ENCODE assay signal across 13 cellular contexts in the genomic region with DNA sequence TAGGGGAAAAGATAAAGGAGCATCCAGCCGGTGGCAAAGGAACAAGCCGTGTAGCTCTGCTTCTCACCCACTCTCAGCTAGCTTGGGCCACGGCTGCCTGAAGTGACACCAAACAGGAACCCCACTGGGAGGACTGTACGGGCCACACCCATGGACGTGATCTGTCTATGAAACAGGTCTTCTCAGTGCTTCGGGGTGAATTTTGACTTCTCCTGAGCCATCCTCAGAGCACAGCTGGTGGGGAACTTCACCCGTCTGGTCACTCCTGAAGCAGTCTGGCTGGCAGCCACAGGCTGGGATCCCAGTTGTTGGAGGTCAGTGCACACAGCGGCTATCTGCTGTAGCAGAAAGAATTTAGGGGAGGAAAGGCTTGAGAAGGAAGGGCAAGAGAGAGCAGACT.
DNase-seq lines count a peak whose midpoint lies in the region; ATAC-seq, FAIRE-seq and TF ChIP-seq lines count a peak whose summit lies in the region.
"Had no signal": no experiment of that assay in that cellular context is flagged by ENCODE, and none has a peak within 500 bp of the region (broad histone marks: within the 10 kb centered on the region; RNA-seq: fewer than 3 reads in every experiment).

No MANE protein-coding gene starts in this region.

- peaks cover 0 to 3% (median 0%) of the 10 kb centered on the region in 11 donors for H3K9me3 ChIP-seq in heart right ventricle
- no peaks in the 10 kb centered on the region for H3K9me3 ChIP-seq in GM23248 (ENCODE audit: low read depth)
- H3K9me3 ChIP-seq: Caco-2 had no signal

- peaks cover 0 to 10% (median 0%) of the 10 kb centered on the region in 9 donors for H3K36me3 ChIP-seq in heart right ventricle
- H3K36me3 ChIP-seq in GM23248 (ENCODE audit: low read depth), result no peaks in the 10 kb centered on the region

- H3K9me2 ChIP-seq in GM23248 (ENCODE audit: insufficient read depth), result no peaks in the 10 kb centered on the region

- DNase-seq in DMS 273 (lab: John Stamatoyannopoulos, UW; ENCODE audit: unreplicated experiment) (peak; percentile 25), DMS 273 treated with DMSO at 0.1 percent for 48 hours (lab: John Stamatoyannopoulos, UW) (no peak), NCI-H69 (lab: John Stamatoyannopoulos, UW) (peak; percentile 70), heart right ventricle (peak; percentile 36 to 41), sciatic nerve (ENCODE audit: low spot score) (no peak), GM23248 (no peak), RCC 7860 (ENCODE audit: low spot score) (no peak)
- DNase-seq: activated gamma-delta T cell; Caco-2; NCI-H1092; NK-92 treated with Interleukin-12 subunit alpha and Interleukin-12 subunit beta, amount 100 ng/mL, for 24 hours had no signal

- FAIRE-seq in RCC 7860 (lab: Jason Lieb, UNC), result no peak

- H3K27ac ChIP-seq in heart right ventricle, result peak overlapping the region in 5 of 10 donors; percentile 85 to 93 (median 88)
- H3K27ac ChIP-seq in GM23248, result no peak overlapping the region
- H3K27ac ChIP-seq: 22Rv1 had no signal

- ATAC-seq in heart right ventricle (peak in 5 of 8 donors; percentile 12 to 34 (median 18)), sciatic nerve (peak; percentile 8)
- ATAC-seq in activated CD4-positive, CD25-positive, alpha-beta regulatory T cell treated with anti-CD3 and anti-CD28 coated beads, Interleukin-2, amount 50 U/mL, for 24 hours, result no peak

- no peaks in the 10 kb centered on the region for H3K27me3 ChIP-seq in heart right ventricle
- peaks cover 6% of the 10 kb centered on the region for H3K27me3 ChIP-seq in GM23248 (replicated peaks; ENCODE audit: insufficient read depth)

- no peak for TF ChIP-seq CTCF in heart right ventricle (IDR thresholded peaks at IDR 0.05)

- H3K4me3 ChIP-seq in heart right ventricle (no peak overlapping the region), GM23248 (no peak overlapping the region)

- no peak overlapping the region for H3K9ac ChIP-seq in GM23248

- H3F3A ChIP-seq in GM23248 (ENCODE audit: insufficient read depth), result no peaks in the 10 kb centered on the region

- H3K4me1 ChIP-seq in heart right ventricle, result peaks cover 18 to 53% (median 38%) of the 10 kb centered on the region in 9 donors
- H3K4me1 ChIP-seq in GM23248 (ENCODE audit: insufficient read depth), result peaks cover 4% of the 10 kb centered on the region
- H3K4me1 ChIP-seq: Caco-2 had no signal

- in situ Hi-C loops in GM23248 (cut with MboI), result no loop called here

- no peak overlapping the region for H3K4me2 ChIP-seq in GM23248 (ENCODE audit: unreplicated experiment)

- 61 to 63% methylated on average over 8 of the region's 8 CpGs for WGBS in heart right ventricle, 2 donors
- 62 to 63% methylated on average over 8 of the region's 8 CpGs for WGBS in GM23248 (ENCODE audit: low coverage in 1 of 2, low lambda C conversion rate in 2 of 2, missing lambda C conversion rate in 2 of 2), 2 experiments

- no peaks in the 10 kb centered on the region for H3K79me2 ChIP-seq in GM23248 (ENCODE audit: insufficient read depth)

- intact Hi-C loops in heart right ventricle (cut with DNase I), result loop anchor here in 2 of 10 donors (10.0 kb wide), 2 partner anchors 118 to 218 kb away; no protein-coding TSS in a partner anchor
- intact Hi-C loops in sciatic nerve (cut with DNase I), result no loop called here

- H4K20me1 ChIP-seq in GM23248 (ENCODE audit: insufficient read depth), result no peaks in the 10 kb centered on the region

- H2AFZ ChIP-seq in GM23248, result no peak overlapping the region

Comparison
In these comparisons a context has a peak if more than half of its experiments do, and no peak if none do; other contexts are left out.
1. DNase-seq: peak in DMS 273 (single experiment), NCI-H69 (single experiment) and heart right ventricle (2 of 2); none in DMS 273 treated with DMSO at 0.1 percent for 48 hours (single experiment), sciatic nerve (single experiment), GM23248 (single experiment) and RCC 7860 (single experiment).
2. ATAC-seq: peak in heart right ventricle (5 of 8) and sciatic nerve (single experiment); none in activated CD4-positive, CD25-positive, alpha-beta regulatory T cell treated with anti-CD3 and anti-CD28 coated beads, Interleukin-2, amount 50 U/mL, for 24 hours (0 of 2).